In the genomic region with DNA sequence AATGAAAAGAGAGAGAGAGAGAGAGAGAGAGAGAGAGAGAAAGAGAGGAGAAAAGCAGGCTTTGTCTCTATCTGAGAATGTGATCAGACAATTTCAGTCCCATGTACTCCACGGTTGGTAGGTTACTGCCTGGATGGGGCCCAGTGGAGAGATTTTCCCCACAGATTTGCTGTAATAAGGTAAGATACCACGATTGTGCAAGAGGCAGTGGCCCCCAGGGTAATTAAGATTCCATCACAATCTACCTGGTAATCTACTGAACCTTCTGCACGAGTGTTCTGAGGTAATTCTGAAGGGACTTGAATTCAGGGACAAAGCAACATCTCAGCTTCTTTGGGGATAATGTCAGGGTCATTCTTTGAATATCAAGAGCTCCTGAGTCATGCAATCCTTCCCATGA, we compare ENCODE assay signal across 28 cellular contexts.
"Had no signal": no experiment of that assay in that cellular context is flagged by ENCODE, and none has a peak within 500 bp of the region (broad histone marks: within the 10 kb centered on the region; RNA-seq: fewer than 3 reads in every experiment).

No MANE protein-coding gene starts in this region.

- H3K9me3 ChIP-seq: ascending aorta had no signal

- H3K27me3 ChIP-seq: ascending aorta, cardiac muscle cell had no signal

- ATAC-seq: activated CD8-positive, alpha-beta T cell treated with anti-CD3 and anti-CD28 coated beads for 36 hours; activated naive CD8-positive, alpha-beta T cell treated with anti-CD3 and anti-CD28 coated beads, Interleukin-2, amount 50 U/mL, for 24 hours; activated T-cell treated with anti-CD3 and anti-CD28 coated beads, Interleukin-2, amount 50 U/mL, for 4 hours had no signal

- H3K4me1 ChIP-seq: ascending aorta had no signal

- DNase-seq: activated B cell treated with CpG ODN at 0.5 μM for 24 hours; activated CD4-positive, alpha-beta memory T cell treated with anti-CD3 and anti-CD28 coated beads for 36 hours; activated CD4-positive, alpha-beta T cell treated with anti-CD3 and anti-CD28 coated beads for 4 hours; activated CD4-positive, alpha-beta T cell treated with anti-CD3 and anti-CD28 coated beads, Interleukin-2, amount 10 ng/mL, durations not matched to agents 24 days and 14 days; activated CD4-positive, alpha-beta T cell treated with anti-CD3 and anti-CD28 coated beads, Interleukin-2, amount 50 U/mL, for 1 hour; activated CD4-positive, alpha-beta T cell treated with anti-CD3 and anti-CD28 coated beads, Interleukin-2, amount 50 U/mL, for 4 hours; activated CD4-positive, CD25-positive, alpha-beta regulatory T cell treated with anti-CD3 and anti-CD28 coated beads, Interleukin-2, amount 50 U/mL, for 72 hours; activated CD8-positive, alpha-beta memory T cell treated with anti-CD3 and anti-CD28 coated beads, Interleukin-2, amount 50 U/mL, for 4 hours; activated CD8-positive, alpha-beta T cell treated with anti-CD3 and anti-CD28 coated beads for 36 hours; activated effector memory CD4-positive, alpha-beta T cell treated with Interleukin-2 at 50 U/mL for 16 hours; activated gamma-delta T cell; activated naive CD4-positive, alpha-beta T cell treated with anti-CD3 and anti-CD28 coated beads, Interleukin-2, amount 10 ng/mL, durations not matched to agents 7 days and 5 days; activated naive CD4-positive, alpha-beta T cell treated with Interleukin-2 at 50 U/mL for 16 hours; activated naive CD8-positive, alpha-beta T cell treated with anti-CD3 and anti-CD28 coated beads, Interleukin-2, amount 10 ng/mL, durations not matched to agents 7 days and 5 days; activated naive CD8-positive, alpha-beta T cell treated with anti-CD3 and anti-CD28 coated beads, Interleukin-2, amount 50 U/mL, for 24 hours; activated T-cell treated with anti-CD3 and anti-CD28 coated beads for 4 hours; activated T-cell treated with anti-CD3 and anti-CD28 coated beads, Interleukin-2, amount 50 U/mL, for 1 hour; activated T-cell treated with anti-CD3 and anti-CD28 coated beads, Interleukin-2, amount 50 U/mL, for 4 hours; amygdala; anterior cingulate cortex; caudate nucleus; cerebellar nuclear complex; T-helper 1 cell; T-helper 2 cell; T-helper 9 cell had no signal

- H3K36me3 ChIP-seq: ascending aorta, cardiac muscle cell had no signal

- H3K4me3 ChIP-seq: ascending aorta, cardiac muscle cell had no signal

- H3K27ac ChIP-seq: ascending aorta, cardiac muscle cell, VCaP had no signal
